In genomic region chr3:129228891-129229585, GRCh38 we compare ENCODE assay signal across 8 cellular contexts. TPM values are rescaled to one million over a fixed set of nuclear protein-coding genes. Genes with fewer than 3 reads are reported as not detected.
DNase-seq lines count a peak whose midpoint lies in the region; ATAC-seq, FAIRE-seq and TF ChIP-seq lines count a peak whose summit lies in the region.

No MANE protein-coding gene starts in this region.

- ATAC-seq in GM18511 (IDR thresholded peaks at IDR 0.05; ENCODE audit: unreplicated experiment), result no peak

- no peak overlapping the region for H3K4me3 Mint-ChIP-seq in activated T-helper 2 cell treated with anti-CD3 and anti-CD28 coated beads, Interferon-gamma antibody, Interleukin-2, Interleukin-4, amounts not matched to agents 10 μg/mL and 5 μg/mL and 100 μg/mL, durations not matched to agents 14 hours and 24 hours and 36 hours (ENCODE audit: low read depth)

- FAIRE-seq in H54 (lab: Jason Lieb, UNC), result peak; percentile 58

- no peak for TF ChIP-seq POLR2A in H54 (IDR thresholded peaks at IDR 0.05; ENCODE audit: low read depth, low read length)

- peak; percentile 96 for DNase-seq in A172 (ENCODE audit: low spot score)
- DNase-seq in H54 (ENCODE audit: insufficient read length, low spot score), result peak; percentile 72
- no peak for DNase-seq in activated T-helper 2 cell treated with anti-CD3 and anti-CD28 coated beads, Interferon-gamma antibody, Interleukin-2, Interleukin-4, amounts not matched to agents 10 μg/mL and 5 μg/mL and 100 μg/mL, durations not matched to agents 14 hours and 24 hours and 36 hours (ENCODE audit: low spot score)
- DNase-seq in islet precursor cell, result peak; percentile 91
- DNase-seq in NCI-H1694 (lab: John Stamatoyannopoulos, UW), result no peak
- DNase-seq in NCI-H1694 treated with DMSO at 0.1 percent for 48 hours (lab: John Stamatoyannopoulos, UW), result no peak
- DNase-seq in SKM-1 treated with dmso at 0.1 percent for 144 hours (lab: John Stamatoyannopoulos, UW; ENCODE audit: unreplicated experiment), result no peak

- no peaks in the 10 kb centered on the region for H3K36me3 Mint-ChIP-seq in activated T-helper 2 cell treated with anti-CD3 and anti-CD28 coated beads, Interferon-gamma antibody, Interleukin-2, Interleukin-4, amounts not matched to agents 10 μg/mL and 5 μg/mL and 100 μg/mL, durations not matched to agents 14 hours and 24 hours and 36 hours (ENCODE audit: low read depth)

- no peaks in the 10 kb centered on the region for H3K27me3 Mint-ChIP-seq in activated T-helper 2 cell treated with anti-CD3 and anti-CD28 coated beads, Interferon-gamma antibody, Interleukin-2, Interleukin-4, amounts not matched to agents 10 μg/mL and 5 μg/mL and 100 μg/mL, durations not matched to agents 14 hours and 24 hours and 36 hours (ENCODE audit: low read depth)

- H3K9me3 Mint-ChIP-seq in activated T-helper 2 cell treated with anti-CD3 and anti-CD28 coated beads, Interferon-gamma antibody, Interleukin-2, Interleukin-4, amounts not matched to agents 10 μg/mL and 5 μg/mL and 100 μg/mL, durations not matched to agents 14 hours and 24 hours and 36 hours, result no peaks in the 10 kb centered on the region

- intact Hi-C loops in activated T-helper 2 cell treated with anti-CD3 and anti-CD28 coated beads, Interferon-gamma antibody, Interleukin-2, Interleukin-4, amounts not matched to agents 10 μg/mL and 5 μg/mL and 100 μg/mL, durations not matched to agents 14 hours and 24 hours and 36 hours (cut with micrococcal nuclease), result no loop called here

- peaks cover 61% of the 10 kb centered on the region for H3K4me1 Mint-ChIP-seq in activated T-helper 2 cell treated with anti-CD3 and anti-CD28 coated beads, Interferon-gamma antibody, Interleukin-2, Interleukin-4, amounts not matched to agents 10 μg/mL and 5 μg/mL and 100 μg/mL, durations not matched to agents 14 hours and 24 hours and 36 hours (ENCODE audit: low read depth)

- peak overlapping the region; percentile 73 for H3K27ac Mint-ChIP-seq in activated T-helper 2 cell treated with anti-CD3 and anti-CD28 coated beads, Interferon-gamma antibody, Interleukin-2, Interleukin-4, amounts not matched to agents 10 μg/mL and 5 μg/mL and 100 μg/mL, durations not matched to agents 14 hours and 24 hours and 36 hours

RNA-seq across cellular contexts. Expression of gene COPG1, which starts 20.4 kb away (rescaled TPM):
- total RNA-seq in A172 (2014; rRNA removed; shearing (Covaris generic)), result 296 and 315 TPM in 2 replicates
- 182 and 187 TPM in 2 replicates for total RNA-seq in activated T-helper 2 cell treated with anti-CD3 and anti-CD28 coated beads, Interferon-gamma antibody, Interleukin-2, Interleukin-4, amounts not matched to agents 10 μg/mL and 5 μg/mL and 100 μg/mL, durations not matched to agents 14 hours and 24 hours and 36 hours

RNA-seq across cellular contexts. Expression of gene CNBP, which starts 45.3 kb away (rescaled TPM):
- total RNA-seq in A172 (2014; rRNA removed; shearing (Covaris generic)), result 543 and 605 TPM in 2 replicates
- 351 TPM in 2 replicates for total RNA-seq in activated T-helper 2 cell treated with anti-CD3 and anti-CD28 coated beads, Interferon-gamma antibody, Interleukin-2, Interleukin-4, amounts not matched to agents 10 μg/mL and 5 μg/mL and 100 μg/mL, durations not matched to agents 14 hours and 24 hours and 36 hours

RNA-seq across cellular contexts. Expression of gene HMCES, which starts 49.6 kb away (rescaled TPM):
- 97.1 and 121 TPM in 2 replicates for total RNA-seq in A172 (2014; rRNA removed; shearing (Covaris generic))
- 63.6 and 70.7 TPM in 2 replicates for total RNA-seq in activated T-helper 2 cell treated with anti-CD3 and anti-CD28 coated beads, Interferon-gamma antibody, Interleukin-2, Interleukin-4, amounts not matched to agents 10 μg/mL and 5 μg/mL and 100 μg/mL, durations not matched to agents 14 hours and 24 hours and 36 hours

Comparison
In these comparisons a context has a peak if more than half of its experiments do, and no peak if none do; other contexts are left out.
1. DNase-seq: peak in A172 (single experiment), H54 (single experiment) and islet precursor cell (single experiment); none in activated T-helper 2 cell treated with anti-CD3 and anti-CD28 coated beads, Interferon-gamma antibody, Interleukin-2, Interleukin-4, amounts not matched to agents 10 μg/mL and 5 μg/mL and 100 μg/mL, durations not matched to agents 14 hours and 24 hours and 36 hours (single experiment), NCI-H1694 (single experiment), NCI-H1694 treated with DMSO at 0.1 percent for 48 hours (single experiment) and SKM-1 treated with dmso at 0.1 percent for 144 hours (single experiment).